In genomic region chr3:112873632-112874031, GRCh38 we compare ENCODE assay signal across 1 cellular context.
TF ChIP-seq lines count a peak whose summit lies in the region.

No MANE protein-coding gene starts in this region.

TF ChIP-seq in GM12878, 131 proteins besides CTCF, POLR2A, EP300 and RAD21 (continued from another document):
- peak; percentile 59; the same call in 1 of the 2 replicates for TF ChIP-seq RELB (IDR thresholded peaks at IDR 0.05; ENCODE audit: low read depth)
- peak; percentile 76 for TF ChIP-seq MTA2 (IDR thresholded peaks at IDR 0.05; ENCODE audit: low read depth)
- no peak for TF ChIP-seq SREBF2 (IDR thresholded peaks at IDR 0.05; ENCODE audit: low read length)
- TF ChIP-seq PRDM15 (CRISPR knock-in tag; IDR thresholded peaks at IDR 0.05): no peak
- TF ChIP-seq CBX5 (IDR thresholded peaks at IDR 0.05; ENCODE audit: low read depth): no peak
- peak; percentile 59; the same call in 1 of the 2 replicates for TF ChIP-seq SPI1 (IDR thresholded peaks at IDR 0.05; ENCODE audit: borderline replicate concordance, insufficient read depth, low read depth, low read length)
- no peak for TF ChIP-seq ASH2L (IDR thresholded peaks at IDR 0.05; ENCODE audit: borderline replicate concordance, low read depth)
- TF ChIP-seq PML (IDR thresholded peaks at IDR 0.05; ENCODE audit: low read length): no peak
- TF ChIP-seq MEF2A (IDR thresholded peaks at IDR 0.05; ENCODE audit: insufficient read depth, low read depth, low read length): peak; percentile 80
- no peak for TF ChIP-seq CHD1 (IDR thresholded peaks at IDR 0.05; ENCODE audit: low read depth, low read length)
- no peak for TF ChIP-seq BCL3 (IDR thresholded peaks at IDR 0.05; ENCODE audit: borderline replicate concordance, insufficient read depth, low read depth, low read length, poor library complexity, severe bottlenecking)
- TF ChIP-seq TCF12 (IDR thresholded peaks at IDR 0.05; ENCODE audit: low read depth, low read length): no peak
- no peak for TF ChIP-seq CEBPZ (IDR thresholded peaks at IDR 0.05; ENCODE audit: low read depth, low read length)
- no peak for TF ChIP-seq PAX8 (IDR thresholded peaks at IDR 0.05)
- TF ChIP-seq NR2F1 (conservative IDR thresholded peaks at IDR 0.05): peak; percentile 77
- TF ChIP-seq TCF7 (IDR thresholded peaks at IDR 0.05; ENCODE audit: borderline replicate concordance): peak; percentile 88
- TF ChIP-seq BRCA1 (IDR thresholded peaks at IDR 0.05; ENCODE audit: low read depth, low read length): no peak
- TF ChIP-seq ZZZ3 (IDR thresholded peaks at IDR 0.05; ENCODE audit: control insufficient read depth, insufficient read length, low read depth): no peak
- TF ChIP-seq HSF1 (IDR thresholded peaks at IDR 0.05; ENCODE audit: low read depth, low read length): no peak
- TF ChIP-seq USF2 (IDR thresholded peaks at IDR 0.05; ENCODE audit: borderline replicate concordance, low read depth, low read length): no peak
- peak; percentile 65; the same call in 1 of the 2 replicates for TF ChIP-seq ZNF217 (IDR thresholded peaks at IDR 0.05)
- TF ChIP-seq RUNX3 (IDR thresholded peaks at IDR 0.05; ENCODE audit: low read length): 0 out of 2 replicates have a peak, but pooled peaks have one; percentile 13
- peak; percentile 67; the same call in 1 of the 2 replicates for TF ChIP-seq NFIC (IDR thresholded peaks at IDR 0.05; ENCODE audit: low read depth, low read length)
- peak; percentile 48; the same call in 1 of the 2 replicates for TF ChIP-seq ATF7 (IDR thresholded peaks at IDR 0.05; ENCODE audit: low read depth)
- TF ChIP-seq CBFB (IDR thresholded peaks at IDR 0.05; ENCODE audit: low read depth): no peak
- TF ChIP-seq MYB (IDR thresholded peaks at IDR 0.05; ENCODE audit: borderline replicate concordance, low read depth, low read length): no peak
- no peak; a peak in 1 of 4 replicates for TF ChIP-seq ETV6 (conservative IDR thresholded peaks at IDR 0.05 in 1 of 2, IDR thresholded peaks at IDR 0.05 in 1 of 2; ENCODE audit: borderline replicate concordance in 1 of 2, low read depth in 1 of 2)
